In the genomic region with DNA sequence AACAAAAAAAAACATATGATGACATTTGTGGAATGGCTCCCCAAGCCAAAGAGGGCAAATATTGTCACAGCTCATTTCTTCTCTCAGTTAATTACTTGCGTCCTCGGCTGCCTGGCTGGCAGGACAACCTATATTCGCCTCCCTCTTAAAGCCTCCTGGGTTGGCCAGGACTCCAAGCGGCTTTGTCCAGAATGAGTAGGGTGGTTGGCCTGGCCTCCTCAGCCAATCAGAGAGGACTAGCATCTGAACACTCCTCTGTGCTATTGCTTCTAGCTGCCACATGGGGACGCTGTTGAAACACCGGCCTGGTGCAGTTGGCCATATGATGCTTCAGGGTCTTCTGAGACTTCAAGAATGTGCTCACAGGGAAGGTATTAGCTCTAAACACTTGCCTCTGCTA, we compare ENCODE assay signal across 10 cellular contexts. TPM values are rescaled to one million over a fixed set of nuclear protein-coding genes. Genes with fewer than 3 reads are reported as not detected.
"Had no signal": no experiment of that assay in that cellular context is flagged by ENCODE, and none has a peak within 500 bp of the region (broad histone marks: within the 10 kb centered on the region; RNA-seq: fewer than 3 reads in every experiment).

No MANE protein-coding gene starts in this region.

RNA-seq across cellular contexts. Expression of a gene that starts 4.7 kb away (rescaled TPM):
- total RNA-seq: stomach, temporal lobe, thoracic aorta, thyroid gland, tibial nerve, transverse colon, upper lobe of right lung, ureter, urinary bladder, vagina had no signal
- polyA plus RNA-seq: stomach, urinary bladder had no signal
